In genomic region chr10:117477961-117478670, GRCh38 we compare ENCODE assay signal across 10 cellular contexts.
A peak's percentile ranks its signal among the peaks of the same experiment; 100 is the strongest.
DNase-seq lines count a peak whose midpoint lies in the region; ATAC-seq and TF ChIP-seq lines count a peak whose summit lies in the region.
"Had no signal": no experiment of that assay in that cellular context is flagged by ENCODE, and none has a peak within 500 bp of the region (broad histone marks: within the 10 kb centered on the region; RNA-seq: fewer than 3 reads in every experiment).

No MANE protein-coding gene starts in this region.

- H3K27me3 Mint-ChIP-seq in nephron (ENCODE audit: low read depth): peaks cover 7% of the 10 kb centered on the region
- H3K27me3 Mint-ChIP-seq: activated CD4-positive, alpha-beta T cell treated with anti-CD3 and anti-CD28 coated beads, Interleukin-2, amount 10 ng/mL, durations not matched to agents 7 days and 5 days had no signal

- TF ChIP-seq CTCF in cardiac fibroblast (IDR thresholded peaks at IDR 0.05; ENCODE audit: low read depth, low read length) (no peak), nephron (IDR thresholded peaks at IDR 0.05; ENCODE audit: unreplicated experiment in 3 of 3) (no peak)

- peak overlapping the region in 2 of 3 experiments; percentile 25 to 91 for H3K27ac Mint-ChIP-seq in nephron
- H3K27ac Mint-ChIP-seq: activated CD4-positive, alpha-beta T cell treated with anti-CD3 and anti-CD28 coated beads, Interleukin-2, amount 10 ng/mL, durations not matched to agents 7 days and 5 days; stimulated activated naive B cell treated with anti-CD40 and anti-IgM and Interleukin-4, amounts not matched to agents 10 μg/mL and 1 μg/mL and 100 μg/mL, for 72 hours had no signal

- peaks cover 33% of the 10 kb centered on the region for H3K4me1 Mint-ChIP-seq in nephron
- H3K4me1 Mint-ChIP-seq: activated CD4-positive, alpha-beta T cell treated with anti-CD3 and anti-CD28 coated beads, Interleukin-2, amount 10 ng/mL, durations not matched to agents 7 days and 5 days had no signal

- peaks cover 3% of the 10 kb centered on the region for H3K36me3 Mint-ChIP-seq in nephron (ENCODE audit: low read depth)
- H3K36me3 Mint-ChIP-seq: stimulated activated naive B cell treated with anti-CD40 and anti-IgM and Interleukin-4, amounts not matched to agents 10 μg/mL and 1 μg/mL and 100 μg/mL, for 72 hours had no signal

- ATAC-seq in HG03354 (IDR thresholded peaks at IDR 0.05; ENCODE audit: poor library complexity, severe bottlenecking, unreplicated experiment): no peak
- ATAC-seq in GM18873 (IDR thresholded peaks at IDR 0.05; ENCODE audit: low FRiP score, unreplicated experiment): no peak
- ATAC-seq in left cardiac atrium: no peak
- ATAC-seq: stimulated activated naive B cell treated with anti-CD40 and anti-IgM and Interleukin-4, amounts not matched to agents 10 μg/mL and 1 μg/mL and 100 μg/mL, for 72 hours had no signal

- no peak overlapping the region for H3K4me3 ChIP-seq in cardiac fibroblast (replicated peaks in 1 of 2; ENCODE audit: low read depth in 2 of 2, low read length in 2 of 2)

- no peaks in the 10 kb centered on the region for H3K9me3 Mint-ChIP-seq in nephron
- H3K9me3 Mint-ChIP-seq: activated CD4-positive, alpha-beta T cell treated with anti-CD3 and anti-CD28 coated beads, Interleukin-2, amount 10 ng/mL, durations not matched to agents 7 days and 5 days; stimulated activated naive B cell treated with anti-CD40 and anti-IgM and Interleukin-4, amounts not matched to agents 10 μg/mL and 1 μg/mL and 100 μg/mL, for 72 hours had no signal

- intact Hi-C loops in left cardiac atrium (cut with DNase I): no loop called here

- no peak overlapping the region for H3K4me3 Mint-ChIP-seq in nephron
- H3K4me3 Mint-ChIP-seq: activated CD4-positive, alpha-beta T cell treated with anti-CD3 and anti-CD28 coated beads, Interleukin-2, amount 10 ng/mL, durations not matched to agents 7 days and 5 days; stimulated activated naive B cell treated with anti-CD40 and anti-IgM and Interleukin-4, amounts not matched to agents 10 μg/mL and 1 μg/mL and 100 μg/mL, for 72 hours had no signal

- DNase-seq in CD1c-positive myeloid dendritic cell (ENCODE audit: extremely low spot score) (peak; percentile 9), LoVo (ENCODE audit: low spot score) (peak; percentile 52), cardiac fibroblast (ENCODE audit: low read depth in 2 of 2) (peak; percentile 69 to 79), dedifferentiated amniotic fluid mesenchymal stem cell (ENCODE audit: extremely low spot score) (no peak), left cardiac atrium (no peak)
- DNase-seq: activated CD4-positive, alpha-beta T cell treated with anti-CD3 and anti-CD28 coated beads, Interleukin-2, amount 10 ng/mL, durations not matched to agents 7 days and 5 days; stimulated activated naive B cell treated with anti-CD40 and anti-IgM and Interleukin-4, amounts not matched to agents 10 μg/mL and 1 μg/mL and 100 μg/mL, for 72 hours had no signal

Comparison
In these comparisons a context has a peak if more than half of its experiments do, and no peak if none do; other contexts are left out.
1. DNase-seq: peak in CD1c-positive myeloid dendritic cell (single experiment), LoVo (single experiment) and cardiac fibroblast (2 of 2); none in dedifferentiated amniotic fluid mesenchymal stem cell (single experiment) and left cardiac atrium (single experiment).